Comparison of ENCODE assay signal across 8 cellular contexts in genomic region chr1:37602750-37603694, GRCh38. TPM values are rescaled to one million over a fixed set of nuclear protein-coding genes. Genes with fewer than 3 reads are reported as not detected.
A peak's percentile ranks its signal among the peaks of the same experiment; 100 is the strongest.
DNase-seq lines count a peak whose midpoint lies in the region; ATAC-seq and TF ChIP-seq lines count a peak whose summit lies in the region.

No MANE protein-coding gene starts in this region.

- H3K27ac ChIP-seq in HCT116 (ENCODE audit: low read depth, low read length): no peak overlapping the region
- H3K27ac ChIP-seq in sigmoid colon: no peak overlapping the region

- no peak overlapping the region for H2AFZ ChIP-seq in HCT116 (ENCODE audit: low read depth, low read length, poor library complexity, severe bottlenecking)

- H3K79me2 ChIP-seq in HCT116 (ENCODE audit: insufficient read depth, low read length): no peaks in the 10 kb centered on the region

- TF ChIP-seq RAD21 in HCT116 (IDR thresholded peaks at IDR 0.05; ENCODE audit: low read depth): peak; percentile 55

- DNase-seq in COLO668 (lab: John Stamatoyannopoulos, UW; ENCODE audit: unreplicated experiment) (peak; percentile 37), HCT116 (ENCODE audit: low read depth, low spot score) (no peak), NOMO-1 (lab: John Stamatoyannopoulos, UW; ENCODE audit: unreplicated experiment in 2 of 2) (peak; percentile 3 to 46), globus pallidus (ENCODE audit: low spot score) (peak; percentile 16), sigmoid colon (no peak), GF-D8 (lab: John Stamatoyannopoulos, UW) (no peak)
- peak; percentile 32 to 49 for DNase-seq in activated T-cell treated with anti-CD3 and anti-CD28 coated beads, Interleukin-2, amount 50 U/mL, for 48 hours

- H3K9ac ChIP-seq in HCT116 (ENCODE audit: low read length): no peak overlapping the region

- H3K36me3 ChIP-seq in HCT116 (ENCODE audit: control insufficient read depth in 1 of 2, insufficient read depth in 2 of 2, low read length in 2 of 2) (no peaks in the 10 kb centered on the region), sigmoid colon (no peaks in the 10 kb centered on the region)

- H3K9me3 ChIP-seq in HCT116 (ENCODE audit: control insufficient read depth in 1 of 2, insufficient read depth in 1 of 2, low read depth in 1 of 2, low read length in 2 of 2) (no peaks in the 10 kb centered on the region), sigmoid colon (no peaks in the 10 kb centered on the region)

- 21 to 35% methylated on average over 8 of the region's 8 CpGs for WGBS in sigmoid colon, 2 donors

- intact Hi-C loops in HCT116 (cut with micrococcal nuclease) (loop anchor here (1.0 kb wide), 1 partner anchor 79 kb away; no protein-coding TSS in a partner anchor), sigmoid colon (cut with DNase I) (loop anchor here (1.0 kb wide), 1 partner anchor 79 kb away; no protein-coding TSS in a partner anchor)

- H3K4me2 ChIP-seq in HCT116 (ENCODE audit: low read length): peak overlapping the region; percentile 26; the same call in 1 of the 2 replicates

- H3K4me1 ChIP-seq in HCT116 (ENCODE audit: control insufficient read depth in 1 of 2, insufficient read depth in 2 of 2, low read length in 2 of 2) (no peaks in the 10 kb centered on the region), sigmoid colon (peaks cover 0 to 29% (median 21%) of the 10 kb centered on the region in 4 donors)

- no TSS peak for BruUV-seq in HCT116 (replicated peaks; lab: Mats Ljungman, UMichigan)

- CTCF ChIA-PET in HCT116 (lab: Charles Lee): interaction anchor here (0.6 to 2.1 kb wide), 10 partner anchors 9 to 404 kb away, joined by 3 to 10 read pairs (median 5); a partner anchor contains a TSS

- peak; percentile 72 to 85 (median 81); a peak in 5 of 6 replicates for TF ChIP-seq CTCF in HCT116 (IDR thresholded peaks at IDR 0.05 in 2 of 3, conservative IDR thresholded peaks at IDR 0.05 in 1 of 3; ENCODE audit: borderline replicate concordance in 1 of 3, insufficient read depth in 1 of 3, low read depth in 2 of 3, low read length in 2 of 3)
- TF ChIP-seq CTCF in sigmoid colon (IDR thresholded peaks at IDR 0.05): peak in 3 of 4 experiments; percentile 19 to 66 (median 64)

- POLR2A ChIA-PET in HCT116 (lab: Charles Lee): interaction anchor here (0.7 kb wide), 1 partner anchor 79 kb away, joined by 3 read pairs; no protein-coding TSS in a partner anchor

- H3K4me3 ChIP-seq in HCT116 (replicated peaks in 1 of 2; ENCODE audit: low read depth in 1 of 2, low read length in 2 of 2) (no peak overlapping the region), sigmoid colon (no peak overlapping the region)

- H3K27me3 ChIP-seq in HCT116 (ENCODE audit: insufficient read depth, low read length): peaks cover 21% of the 10 kb centered on the region
- H3K27me3 ChIP-seq in sigmoid colon: no peaks in the 10 kb centered on the region

- H4K20me1 ChIP-seq in HCT116 (ENCODE audit: insufficient read depth): no peaks in the 10 kb centered on the region

- H3K9me2 ChIP-seq in HCT116 (ENCODE audit: insufficient read depth): no peaks in the 10 kb centered on the region

- peak; percentile 93 for ATAC-seq in HCT116
- ATAC-seq in HG03565 (IDR thresholded peaks at IDR 0.05; ENCODE audit: unreplicated experiment): no peak

- RAD21 ChIA-PET in HCT116 (lab: Charles Lee; ENCODE audit: low non-redundant PET in 1 of 2, low total read pairs in 2 of 2, uncharacterized antibody in 2 of 2, unreplicated experiment in 2 of 2): interaction anchor here in 1 of 2 experiments (0.5 kb wide), 1 partner anchor 179 kb away, joined by 3 read pairs; no protein-coding TSS in a partner anchor

- TF ChIP-seq EP300 in sigmoid colon (IDR thresholded peaks at IDR 0.05): no peak

- TF ChIP-seq POLR2A in HCT116 (IDR thresholded peaks at IDR 0.05; ENCODE audit: borderline replicate concordance, extremely low read depth, insufficient read depth, insufficient read length) (no peak), sigmoid colon (IDR thresholded peaks at IDR 0.05) (no peak)

TF ChIP-seq in HCT116, 20 proteins besides CTCF, POLR2A, EP300 and RAD21:
- no peak for TF ChIP-seq ATF3 (IDR thresholded peaks at IDR 0.05)

RNA-seq across cellular contexts. Expression of gene GNL2, which starts 7.3 kb away (rescaled TPM):
- 79.2 TPM for total RNA-seq in HCT116 (2021; ENCODE audit: unreplicated experiment)
- polyA plus RNA-seq in HCT116 (2012): 72.5 and 78.3 TPM in 2 replicates
- total RNA-seq in sigmoid colon: 10 to 100 TPM; 26.7 to 50.4 (median 29.6) TPM
- polyA plus RNA-seq in sigmoid colon: 10 to 100 TPM; 25.2 to 33.0 (median 25.2) TPM

RNA-seq across cellular contexts. Expression of gene RSPO1, which starts 31.7 kb away (rescaled TPM):
- total RNA-seq in HCT116 (2021; ENCODE audit: unreplicated experiment) (0.15 TPM), sigmoid colon (1 to 10 TPM in 1 of 4 donors, under 1 TPM in 3; 0.41 to 2.2 (median 0.77) TPM)
- 0.11 and 0.12 TPM in 2 replicates for polyA plus RNA-seq in HCT116 (2012)
- 1 to 10 TPM in 1 of 3 donors, under 1 TPM in 2; 0.46 to 1.8 (median 0.92) TPM for polyA plus RNA-seq in sigmoid colon

RNA-seq across cellular contexts. Expression of gene DNALI1, which starts 46.3 kb away (rescaled TPM):
- total RNA-seq in HCT116 (2021; ENCODE audit: unreplicated experiment) (0.64 TPM), sigmoid colon (10 to 100 TPM in 2 of 4 donors, 1 to 10 TPM in 2; 7.5 to 13.0 (median 9.3) TPM)
- 0.39 and 0.55 TPM in 2 replicates for polyA plus RNA-seq in HCT116 (2012)
- polyA plus RNA-seq in sigmoid colon: 1 to 10 TPM; 4.6 to 6.6 (median 4.8) TPM

RNA-seq across cellular contexts. Expression of gene SNIP1, which starts 48.9 kb away (rescaled TPM):
- total RNA-seq in HCT116 (2021; ENCODE audit: unreplicated experiment) (18.8 TPM), sigmoid colon (10 to 100 TPM in 3 of 4 donors, 1 to 10 TPM in 1; 7.2 to 20.4 (median 12.8) TPM)
- polyA plus RNA-seq in HCT116 (2012): 6.0 and 6.1 TPM in 2 replicates
- polyA plus RNA-seq in sigmoid colon: 1 to 10 TPM; 3.6 to 6.4 (median 6.2) TPM

Comparison
In these comparisons a context has a peak if more than half of its experiments do, and no peak if none do; other contexts are left out.
1. DNase-seq: peak in COLO668 (single experiment), NOMO-1 (2 of 2), activated T-cell treated with anti-CD3 and anti-CD28 coated beads, Interleukin-2, amount 50 U/mL, for 48 hours (2 of 2) and globus pallidus (single experiment); none in HCT116 (single experiment), sigmoid colon (single experiment) and GF-D8 (single experiment).